ENCODE assay signal across 28 cellular contexts in genomic region chr7:76261329-76261728, GRCh38. TPM values are rescaled to one million over a fixed set of nuclear protein-coding genes. Genes with fewer than 3 reads are reported as not detected.
"Had no signal": no experiment of that assay in that cellular context is flagged by ENCODE, and none has a peak within 500 bp of the region (broad histone marks: within the 10 kb centered on the region; RNA-seq: fewer than 3 reads in every experiment).

No MANE protein-coding gene starts in this region.

- H3K4me1 Mint-ChIP-seq: natural killer cell had no signal

- H3K4me1 ChIP-seq: pancreas, prostate gland, uterus had no signal

- H3K9me3 ChIP-seq: heart right ventricle, left ventricle myocardium inferior, pancreas, prostate gland, sigmoid colon, stomach, testis, thyroid gland, transverse colon, upper lobe of right lung, uterus had no signal

- DNase-seq: heart right ventricle; islet precursor cell; left ventricle myocardium inferior; mesendoderm; naive B cell; natural killer cell; nephron progenitor cell; posterior cingulate gyrus; retina; right cardiac atrium; sigmoid colon; stimulated activated CD4-positive, alpha-beta T cell treated with anti-CD3 and anti-CD28 coated beads, Interleukin-2, amount 100 ng/mL, for 24 hours; stimulated activated CD4-positive, alpha-beta T cell treated with anti-CD3 and anti-CD28 coated beads, Interleukin-4, amount 100 ng/mL, for 1 hour; stimulated activated naive B cell treated with anti-CD40 and anti-IgM and Interleukin-4, amounts not matched to agents 10 μg/mL and 1 μg/mL and 100 μg/mL, for 72 hours; stimulated activated naive CD8-positive, alpha-beta T cell treated with anti-CD3 and anti-CD28 coated beads, Interleukin-15, Interleukin-2, amounts not matched to agents 100 U/mL and 50 U/mL, for 24 hours; stomach; testis; thyroid gland; transverse colon; upper lobe of right lung; uterus had no signal

- H3K27me3 ChIP-seq: pancreas, testis, thyroid gland had no signal

- H3K4me3 ChIP-seq: heart right ventricle, hepatocyte, left ventricle myocardium inferior, lung, pancreas, prostate gland, sigmoid colon, smooth muscle cell, stomach, testis, thyroid gland, transverse colon, upper lobe of right lung, uterus had no signal

- H3K27ac ChIP-seq: heart right ventricle, hepatocyte, left ventricle myocardium inferior, pancreas, prostate gland, sigmoid colon, stomach, testis, thyroid gland, transverse colon, upper lobe of right lung, uterus had no signal

- FAIRE-seq: pancreas had no signal

- H3K4me2 ChIP-seq: hepatocyte, smooth muscle cell had no signal

- H3K79me2 ChIP-seq: hepatocyte had no signal

- H3K36me3 ChIP-seq: heart right ventricle, left ventricle myocardium inferior, pancreas, prostate gland, sigmoid colon, stomach, thyroid gland, transverse colon, upper lobe of right lung, uterus had no signal

- H2AFZ ChIP-seq: hepatocyte had no signal

- H3K9me3 Mint-ChIP-seq: mesothelial cell of epicardium, natural killer cell, nephron progenitor cell had no signal

- H3K36me3 Mint-ChIP-seq: mesothelial cell of epicardium; natural killer cell; stimulated activated naive B cell treated with anti-CD40 and anti-IgM and Interleukin-4, amounts not matched to agents 10 μg/mL and 1 μg/mL and 100 μg/mL, for 72 hours had no signal

- H3K27ac Mint-ChIP-seq: natural killer cell; nephron progenitor cell; stimulated activated naive B cell treated with anti-CD40 and anti-IgM and Interleukin-4, amounts not matched to agents 10 μg/mL and 1 μg/mL and 100 μg/mL, for 72 hours had no signal

- ATAC-seq: natural killer cell; pancreas; stimulated activated naive B cell treated with anti-CD40 and anti-IgM and Interleukin-4, amounts not matched to agents 10 μg/mL and 1 μg/mL and 100 μg/mL, for 72 hours; stimulated activated naive CD8-positive, alpha-beta T cell treated with anti-CD3 and anti-CD28 coated beads, Interleukin-15, Interleukin-2, amounts not matched to agents 100 U/mL and 50 U/mL, for 24 hours; upper lobe of right lung had no signal

- H3K4me3 Mint-ChIP-seq: natural killer cell, nephron progenitor cell had no signal

RNA-seq across cellular contexts. Expression of gene SRRM3, which starts 59.6 kb away (rescaled TPM):
- total RNA-seq: mononuclear cell, natural killer cell had no signal
